Comparison of ENCODE assay signal across 1 cellular context in the genomic region with DNA sequence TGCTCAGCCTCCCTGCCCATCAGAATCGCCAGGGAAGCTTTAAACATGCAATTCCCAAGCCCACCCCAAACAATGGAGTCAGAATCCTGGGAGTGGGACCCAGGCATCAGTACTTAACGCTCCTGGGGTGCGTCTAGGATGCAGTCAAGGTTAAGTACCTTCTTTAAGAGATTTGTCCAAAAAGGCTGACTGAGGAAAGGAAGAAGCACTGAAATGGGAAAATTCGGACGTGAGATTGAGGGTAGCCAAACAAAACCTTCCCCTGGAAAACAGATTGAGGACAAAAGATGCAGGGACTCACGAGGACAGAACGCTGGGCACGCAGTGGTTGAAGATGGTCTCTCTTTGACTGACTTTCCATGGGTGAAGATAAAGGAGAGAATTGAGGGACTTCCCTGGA.
TF ChIP-seq lines count a peak whose summit lies in the region.

No MANE protein-coding gene starts in this region.

TF ChIP-seq in GM23338, 12 proteins besides CTCF, POLR2A, EP300 and RAD21 (continued from another document):
- TF ChIP-seq ZNF462 (CRISPR knock-in tag; IDR thresholded peaks at IDR 0.05) (no peak), JUNB (IDR thresholded peaks at IDR 0.05; ENCODE audit: unreplicated experiment) (no peak), NANOG (IDR thresholded peaks at IDR 0.05; ENCODE audit: borderline replicate concordance) (no peak), EZH2phosphoT487 (IDR thresholded peaks at IDR 0.05; ENCODE audit: unreplicated experiment) (no peak)
